Comparison of ENCODE assay signal across 17 cellular contexts in genomic region chr20:24755411-24755922, GRCh38.
A peak's percentile ranks its signal among the peaks of the same experiment; 100 is the strongest.
DNase-seq lines count a peak whose midpoint lies in the region; ATAC-seq, FAIRE-seq and TF ChIP-seq lines count a peak whose summit lies in the region.
"Had no signal": no experiment of that assay in that cellular context is flagged by ENCODE, and none has a peak within 500 bp of the region (broad histone marks: within the 10 kb centered on the region; RNA-seq: fewer than 3 reads in every experiment).

No MANE protein-coding gene starts in this region.

- H4K20me1 ChIP-seq in BLaER1 treated with 17β-estradiol and CSF1 and Interleukin-3, amounts not matched to agents 10 nM and 100 nM = no peaks in the 10 kb centered on the region

- peaks cover 28 to 59% (median 54%) of the 10 kb centered on the region in 10 experiments for H3K4me1 ChIP-seq in BLaER1 treated with 17β-estradiol and CSF1 and Interleukin-3, amounts not matched to agents 10 nM and 100 nM
- peaks cover 8 to 21% (median 15%) of the 10 kb centered on the region in 3 donors for H3K4me1 ChIP-seq in pancreas
- H3K4me1 ChIP-seq: suprapubic skin had no signal

- peaks cover 0 to 1% (median 0%) of the 10 kb centered on the region in 11 experiments; a peak in 1 of 22 replicates for H3K36me3 ChIP-seq in BLaER1 treated with 17β-estradiol and CSF1 and Interleukin-3, amounts not matched to agents 10 nM and 100 nM
- H3K36me3 ChIP-seq in pancreas = no peaks in the 10 kb centered on the region
- H3K36me3 ChIP-seq: neutrophil, suprapubic skin had no signal

- 44 to 46% methylated on average over 4 of the region's 4 CpGs for WGBS in pancreas, 2 donors

- FAIRE-seq in pancreas (lab: Jason Lieb, UNC) = no peak

- TF ChIP-seq CTCF in pancreas (IDR thresholded peaks at IDR 0.05) = no peak

- intact Hi-C loops in pancreas (cut with DNase I) = no loop called here

- H3K4me3 ChIP-seq in BLaER1 treated with 17β-estradiol and CSF1 and Interleukin-3, amounts not matched to agents 10 nM and 100 nM = peak overlapping the region in 4 of 10 experiments; percentile 9 to 32 (median 25); a peak in 2 of 20 replicates
- H3K4me3 ChIP-seq in pancreas = no peak overlapping the region
- H3K4me3 ChIP-seq: suprapubic skin had no signal

- peak overlapping the region; percentile 39 to 93 (median 70) for H3K4me2 ChIP-seq in BLaER1 treated with 17β-estradiol and CSF1 and Interleukin-3, amounts not matched to agents 10 nM and 100 nM

- H3K27ac ChIP-seq in BLaER1 treated with 17β-estradiol and CSF1 and Interleukin-3, amounts not matched to agents 10 nM and 100 nM = peak overlapping the region in 10 of 11 experiments; percentile 20 to 88 (median 72); a peak in 18 of 22 replicates
- H3K27ac ChIP-seq in pancreas = peak overlapping the region in 3 of 4 donors; percentile 22 to 59 (median 54)
- H3K27ac ChIP-seq: neutrophil, suprapubic skin had no signal

- peaks cover 4 to 10% (median 9%) of the 10 kb centered on the region in 11 experiments; a peak in 19 of 22 replicates for H3K9me3 ChIP-seq in BLaER1 treated with 17β-estradiol and CSF1 and Interleukin-3, amounts not matched to agents 10 nM and 100 nM (replicated peaks in 1 of 11)
- H3K9me3 ChIP-seq in pancreas = no peaks in the 10 kb centered on the region
- H3K9me3 ChIP-seq: neutrophil, suprapubic skin had no signal

- H3K9ac ChIP-seq in BLaER1 treated with 17β-estradiol and CSF1 and Interleukin-3, amounts not matched to agents 10 nM and 100 nM = peak overlapping the region in 9 of 11 experiments; percentile 20 to 75 (median 59); a peak in 16 of 22 replicates

- no peaks in the 10 kb centered on the region for H3K27me3 ChIP-seq in BLaER1 treated with 17β-estradiol and CSF1 and Interleukin-3, amounts not matched to agents 10 nM and 100 nM
- H3K27me3 ChIP-seq in pancreas = no peaks in the 10 kb centered on the region
- H3K27me3 ChIP-seq: neutrophil, suprapubic skin had no signal

- DNase-seq in NCI-H146 treated with DMSO at 0.1 percent for 48 hours (lab: John Stamatoyannopoulos, UW; ENCODE audit: unreplicated experiment) (peak; percentile 52), globus pallidus (ENCODE audit: low spot score) (peak; percentile 15), pancreas (peak in 3 of 6 donors; percentile 11 to 42 (median 17)), NCI-H2029 treated with DMSO at 0.1 percent for 48 hours (lab: John Stamatoyannopoulos, UW) (no peak), activated gamma-delta T cell treated with Interleukin-2 at 50 U/mL for 16 hours (no peak), RKO (ENCODE audit: low spot score) (no peak)
- DNase-seq: activated naive CD8-positive, alpha-beta T cell treated with anti-CD3 and anti-CD28 coated beads for 36 hours; erythroblast; HFFc6; NCI-H1092; stimulated activated CD4-positive, alpha-beta T cell treated with anti-CD3 and anti-CD28 coated beads, Interleukin-12 subunit alpha, Interleukin-12 subunit beta, amount 100 ng/mL, for 4 hours had no signal

- ATAC-seq in pancreas (peak; percentile 81 to 90 (median 86)), GM18858 (IDR thresholded peaks at IDR 0.05; ENCODE audit: unreplicated experiment) (no peak)
- ATAC-seq: activated CD4-positive, CD25-positive, alpha-beta regulatory T cell treated with anti-CD3 and anti-CD28 coated beads, Interleukin-2, amount 50 U/mL, for 24 hours; Panc1 had no signal

Comparison
In these comparisons a context has a peak if more than half of its experiments do, and no peak if none do; other contexts are left out.
1. DNase-seq: peak in NCI-H146 treated with DMSO at 0.1 percent for 48 hours (single experiment) and globus pallidus (single experiment); none in NCI-H2029 treated with DMSO at 0.1 percent for 48 hours (single experiment), activated gamma-delta T cell treated with Interleukin-2 at 50 U/mL for 16 hours (single experiment) and RKO (single experiment).